22 cellular contexts compared by ENCODE assay signal in genomic region chr6:138401960-138402832, GRCh38. TPM values are rescaled to one million over a fixed set of nuclear protein-coding genes. Genes with fewer than 3 reads are reported as not detected.
DNase-seq lines count a peak whose midpoint lies in the region; ATAC-seq, FAIRE-seq and TF ChIP-seq lines count a peak whose summit lies in the region.
"Had no signal": no experiment of that assay in that cellular context is flagged by ENCODE, and none has a peak within 500 bp of the region (broad histone marks: within the 10 kb centered on the region; RNA-seq: fewer than 3 reads in every experiment).

No MANE protein-coding gene starts in this region.

- H3K27ac ChIP-seq in left ventricle myocardium inferior (replicated peaks) (peak overlapping the region; percentile 2), heart right ventricle (no peak overlapping the region), kidney (ENCODE audit: low read depth in 2 of 2, low read length in 2 of 2) (no peak overlapping the region), smooth muscle cell (ENCODE audit: low read depth) (no peak overlapping the region)
- H3K27ac ChIP-seq: GM23248 had no signal

- peaks cover 26% of the 10 kb centered on the region for H3K36me3 Mint-ChIP-seq in activated T-helper 17 cell treated with anti-CD3 and anti-CD28 coated beads, Interleukin-2, amount 50 U/mL, for 72 hours (ENCODE audit: low read depth)
- no peaks in the 10 kb centered on the region for H3K36me3 Mint-ChIP-seq in naive B cell

- H3K4me3 Mint-ChIP-seq in activated T-helper 17 cell treated with anti-CD3 and anti-CD28 coated beads, Interleukin-2, amount 50 U/mL, for 72 hours = peak overlapping the region; percentile 37
- H3K4me3 Mint-ChIP-seq in naive B cell = peak overlapping the region; percentile 9 to 84 (median 46)

- no peak for FAIRE-seq in kidney (lab: Jason Lieb, UNC)

- H3K4me1 ChIP-seq in left ventricle myocardium inferior (peaks cover 40% of the 10 kb centered on the region), heart right ventricle (peaks cover 0 to 28% (median 20%) of the 10 kb centered on the region in 9 donors), kidney (ENCODE audit: control insufficient read depth in 1 of 2, insufficient read depth in 1 of 2, low read depth in 1 of 2, low read length in 2 of 2) (peaks cover 0 to 10% of the 10 kb centered on the region in 2 donors), smooth muscle cell (ENCODE audit: low read depth) (peaks cover 4% of the 10 kb centered on the region)

- H3K9me3 ChIP-seq in left ventricle myocardium inferior (replicated peaks) (no peaks in the 10 kb centered on the region), heart right ventricle (no peaks in the 10 kb centered on the region), kidney (ENCODE audit: control insufficient read depth in 1 of 2, low read length in 2 of 2) (no peaks in the 10 kb centered on the region), smooth muscle cell (replicated peaks; ENCODE audit: low read depth) (no peaks in the 10 kb centered on the region)
- H3K9me3 ChIP-seq: stomach had no signal

- no peaks in the 10 kb centered on the region for H3K27me3 ChIP-seq in left ventricle myocardium inferior (ENCODE audit: low read depth)
- H3K27me3 ChIP-seq in heart right ventricle = no peaks in the 10 kb centered on the region
- no peaks in the 10 kb centered on the region for H3K27me3 ChIP-seq in smooth muscle cell (ENCODE audit: low read depth)
- H3K27me3 ChIP-seq: stomach had no signal

- WGBS in heart right ventricle, 2 donors = 97% methylated on average over 14 of the region's 14 CpGs
- WGBS in smooth muscle cell (ENCODE audit: low lambda C conversion rate) = 91% methylated on average over 14 of the region's 14 CpGs

- H3K9ac ChIP-seq in kidney (ENCODE audit: low read length in 2 of 2) (no peak overlapping the region), smooth muscle cell (ENCODE audit: low read depth) (no peak overlapping the region)

- peaks cover 4% of the 10 kb centered on the region for H3K4me1 Mint-ChIP-seq in activated T-helper 17 cell treated with anti-CD3 and anti-CD28 coated beads, Interleukin-2, amount 50 U/mL, for 72 hours
- H3K4me1 Mint-ChIP-seq in naive B cell = peaks cover 19 to 27% (median 24%) of the 10 kb centered on the region in 3 donors

- ATAC-seq in heart right ventricle (no peak), naive B cell (ENCODE audit: low read depth in 2 of 2) (no peak), GM18498 (IDR thresholded peaks at IDR 0.05; ENCODE audit: unreplicated experiment) (no peak)
- no peak for ATAC-seq in activated T-helper 17 cell treated with anti-CD3 and anti-CD28 coated beads, Interleukin-2, amount 50 U/mL, for 72 hours (replicated peaks)

- H3K79me2 ChIP-seq in smooth muscle cell (ENCODE audit: low read depth) = no peaks in the 10 kb centered on the region

- H3K27me3 Mint-ChIP-seq in activated T-helper 17 cell treated with anti-CD3 and anti-CD28 coated beads, Interleukin-2, amount 50 U/mL, for 72 hours = no peaks in the 10 kb centered on the region
- no peaks in the 10 kb centered on the region for H3K27me3 Mint-ChIP-seq in naive B cell

- H3K4me3 ChIP-seq in left ventricle myocardium inferior (no peak overlapping the region), heart right ventricle (no peak overlapping the region), kidney (ENCODE audit: low read length in 2 of 2) (no peak overlapping the region), smooth muscle cell (no peak overlapping the region)

- no peak overlapping the region for H3K4me2 ChIP-seq in smooth muscle cell

- no peaks in the 10 kb centered on the region for H4K20me1 ChIP-seq in smooth muscle cell (ENCODE audit: low read depth)

- H3F3A ChIP-seq in smooth muscle cell (ENCODE audit: low read depth) = no peaks in the 10 kb centered on the region

- no peaks in the 10 kb centered on the region for H3K9me3 Mint-ChIP-seq in activated T-helper 17 cell treated with anti-CD3 and anti-CD28 coated beads, Interleukin-2, amount 50 U/mL, for 72 hours
- H3K9me3 Mint-ChIP-seq in naive B cell = no peaks in the 10 kb centered on the region

- no peak for DNase-seq in left ventricle myocardium inferior
- DNase-seq in heart right ventricle = no peak
- no peak for DNase-seq in naive B cell
- no peak for DNase-seq in kidney
- no peak for DNase-seq in NCI-H1092 (lab: John Stamatoyannopoulos, UW)
- DNase-seq in smooth muscle cell (lab: John Stamatoyannopoulos, UW; ENCODE audit: unreplicated experiment) = no peak
- DNase-seq: activated CD8-positive, alpha-beta memory T cell treated with anti-CD3 and anti-CD28 coated beads, Interleukin-2, amount 50 U/mL, for 48 hours; NCI-H1930; stomach had no signal

- peak overlapping the region; percentile 22 for H3K27ac Mint-ChIP-seq in activated T-helper 17 cell treated with anti-CD3 and anti-CD28 coated beads, Interleukin-2, amount 50 U/mL, for 72 hours
- peak overlapping the region in 2 of 6 donors; percentile 63 to 64 for H3K27ac Mint-ChIP-seq in naive B cell

- intact Hi-C loops in left ventricle myocardium inferior (cut with micrococcal nuclease) (loop anchor here (10.0 kb wide), 1 partner anchor 287 kb away; no protein-coding TSS in a partner anchor), heart right ventricle (cut with DNase I) (loop anchor here in 9 of 10 donors (5.0 to 10.0 kb wide), 7 partner anchors 95 to 287 kb away; no protein-coding TSS in a partner anchor), kidney (cut with DNase I) (no loop called here)

- TF ChIP-seq CTCF in left ventricle myocardium inferior (IDR thresholded peaks at IDR 0.05; ENCODE audit: borderline replicate concordance) = no peak
- no peak for TF ChIP-seq CTCF in heart right ventricle (IDR thresholded peaks at IDR 0.05)
- TF ChIP-seq CTCF in kidney (IDR thresholded peaks at IDR 0.05; ENCODE audit: borderline replicate concordance, extremely low read depth, insufficient read depth) = no peak
- TF ChIP-seq CTCF in smooth muscle cell (IDR thresholded peaks at IDR 0.05; ENCODE audit: borderline replicate concordance, insufficient read depth, poor library complexity, severe bottlenecking) = no peak

- no peak overlapping the region for H2AFZ ChIP-seq in smooth muscle cell (ENCODE audit: low read depth)

- H3K36me3 ChIP-seq in left ventricle myocardium inferior = peaks cover 16% of the 10 kb centered on the region
- H3K36me3 ChIP-seq in heart right ventricle = peaks cover 0 to 19% (median 15%) of the 10 kb centered on the region in 9 donors
- peaks cover 0 to 6% of the 10 kb centered on the region in 2 donors for H3K36me3 ChIP-seq in kidney (ENCODE audit: control insufficient read depth in 1 of 2, insufficient read depth in 2 of 2, low read length in 2 of 2)
- H3K36me3 ChIP-seq in smooth muscle cell (ENCODE audit: low read depth) = no peaks in the 10 kb centered on the region

RNA-seq across cellular contexts. Expression of gene HEBP2, which starts 1.8 kb away (rescaled TPM):
- total RNA-seq in left ventricle myocardium inferior = 101 TPM
- total RNA-seq in heart right ventricle = 100 to 1,000 TPM in 5 of 10 donors, 10 to 100 TPM in 5; 88.4 to 108 (median 100) TPM
- polyA plus RNA-seq in heart right ventricle = 100 to 1,000 TPM in 1 of 2 donors, 10 to 100 TPM in 1; 44.1 to 123 TPM
- 10 to 100 TPM; 28.6 to 44.7 TPM for total RNA-seq in activated T-helper 17 cell treated with anti-CD3 and anti-CD28 coated beads, Interleukin-2, amount 50 U/mL, for 72 hours
- 10 to 100 TPM; 33.4 to 50.3 (median 42.2) TPM for polyA plus RNA-seq in naive B cell (ENCODE audit: low read depth in 6 of 6)
- 66.5 TPM for total RNA-seq in kidney
- polyA plus RNA-seq in kidney (ENCODE audit: insufficient read depth, low read depth, low replicate concordance) = 62.6 TPM
- 26.6 and 54.4 TPM in 2 replicates for total RNA-seq in smooth muscle cell
- polyA plus RNA-seq in smooth muscle cell = 87.0 and 118 TPM in 2 replicates

RNA-seq across cellular contexts. Expression of gene SMIM28, which starts 24.5 kb away (rescaled TPM):
- total RNA-seq in left ventricle myocardium inferior (not detected), heart right ventricle (not detected), kidney (not detected), smooth muscle cell (not detected in 2 replicates)
- polyA plus RNA-seq in heart right ventricle (not detected), naive B cell (ENCODE audit: low read depth in 6 of 6) (not detected), kidney (ENCODE audit: insufficient read depth, low read depth, low replicate concordance) (not detected), smooth muscle cell (not detected in 2 replicates)
- total RNA-seq in activated T-helper 17 cell treated with anti-CD3 and anti-CD28 coated beads, Interleukin-2, amount 50 U/mL, for 72 hours = not detected
- total RNA-seq: dermis microvascular lymphatic vessel endothelial cell, glomerular endothelial cell, GM23248, lower leg skin, MCF 10A, NCI-H460, renal cortical epithelial cell, stomach, urinary bladder had no signal
- polyA plus RNA-seq: AG04450, esophagus, GM23248, neural cell, stomach, urinary bladder had no signal
